Comparison of ENCODE assay signal across 3 cellular contexts in the genomic region with DNA sequence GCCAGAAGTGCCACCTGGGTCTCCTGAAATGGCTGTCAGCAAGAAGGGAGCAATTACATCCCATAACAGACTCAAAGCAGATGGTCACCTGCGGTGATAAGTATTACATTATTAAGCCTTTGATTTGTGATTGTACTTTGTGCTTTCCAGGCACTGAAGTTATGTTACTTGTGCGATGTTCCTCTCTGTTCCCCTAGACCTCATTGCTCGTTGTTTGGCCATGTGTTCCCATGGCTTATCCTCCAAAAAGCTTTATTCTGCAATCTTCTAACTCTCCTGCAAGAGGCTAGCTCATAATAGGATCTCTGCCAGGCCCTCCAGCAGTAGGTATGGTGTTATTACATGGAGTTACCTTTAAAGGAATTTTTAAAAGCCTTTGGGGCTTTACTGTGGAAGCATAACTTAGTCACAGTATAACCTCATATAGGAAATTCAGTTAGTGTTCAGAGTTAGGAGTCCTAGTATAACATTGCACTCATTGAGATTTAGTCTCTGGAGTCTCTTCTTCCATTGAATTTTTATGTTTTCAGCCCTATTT.
TF ChIP-seq lines count a peak whose summit lies in the region.

No MANE protein-coding gene starts in this region.

TF ChIP-seq in A549, 52 proteins besides CTCF, POLR2A, EP300 and RAD21:
- TF ChIP-seq ZFP36 (IDR thresholded peaks at IDR 0.05; ENCODE audit: borderline replicate concordance, partially characterized antibody) (no peak), CEBPB (IDR thresholded peaks at IDR 0.05) (no peak), FOSB (CRISPR knock-in tag; IDR thresholded peaks at IDR 0.05) (no peak)

TF ChIP-seq in IMR-90, 13 proteins besides CTCF, POLR2A, EP300 and RAD21:
- TF ChIP-seq MAFK (IDR thresholded peaks at IDR 0.05; ENCODE audit: low read depth, low read length) (no peak), CEBPB (IDR thresholded peaks at IDR 0.05; ENCODE audit: low read depth, low read length) (no peak), MAZ (IDR thresholded peaks at IDR 0.05; ENCODE audit: borderline replicate concordance, low read depth, low read length) (no peak), RFX5 (IDR thresholded peaks at IDR 0.05; ENCODE audit: low read depth, low read length) (no peak), NFE2L2 (IDR thresholded peaks at IDR 0.05; ENCODE audit: low read depth, low read length) (no peak), CHD1 (IDR thresholded peaks at IDR 0.05; ENCODE audit: low read depth, low read length) (no peak), BHLHE40 (IDR thresholded peaks at IDR 0.05; ENCODE audit: low read depth, low read length) (no peak), FOS (IDR thresholded peaks at IDR 0.05; ENCODE audit: low read depth, low read length) (no peak), RCOR1 (IDR thresholded peaks at IDR 0.05; ENCODE audit: insufficient replicate concordance, low read length) (no peak), SMC3 (IDR thresholded peaks at IDR 0.05; ENCODE audit: low read depth, low read length) (no peak), MXI1 (IDR thresholded peaks at IDR 0.05; ENCODE audit: borderline replicate concordance, low read depth, low read length) (no peak)
- TF ChIP-seq, protein P1, sequence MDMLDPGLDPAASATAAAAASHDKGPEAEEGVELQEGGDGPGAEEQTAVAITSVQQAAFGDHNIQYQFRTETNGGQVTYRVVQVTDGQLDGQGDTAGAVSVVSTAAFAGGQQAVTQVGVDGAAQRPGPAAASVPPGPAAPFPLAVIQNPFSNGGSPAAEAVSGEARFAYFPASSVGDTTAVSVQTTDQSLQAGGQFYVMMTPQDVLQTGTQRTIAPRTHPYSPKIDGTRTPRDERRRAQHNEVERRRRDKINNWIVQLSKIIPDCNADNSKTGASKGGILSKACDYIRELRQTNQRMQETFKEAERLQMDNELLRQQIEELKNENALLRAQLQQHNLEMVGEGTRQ (IDR thresholded peaks at IDR 0.05; ENCODE audit: low read depth, low read length): no peak
- TF ChIP-seq, protein P2, sequence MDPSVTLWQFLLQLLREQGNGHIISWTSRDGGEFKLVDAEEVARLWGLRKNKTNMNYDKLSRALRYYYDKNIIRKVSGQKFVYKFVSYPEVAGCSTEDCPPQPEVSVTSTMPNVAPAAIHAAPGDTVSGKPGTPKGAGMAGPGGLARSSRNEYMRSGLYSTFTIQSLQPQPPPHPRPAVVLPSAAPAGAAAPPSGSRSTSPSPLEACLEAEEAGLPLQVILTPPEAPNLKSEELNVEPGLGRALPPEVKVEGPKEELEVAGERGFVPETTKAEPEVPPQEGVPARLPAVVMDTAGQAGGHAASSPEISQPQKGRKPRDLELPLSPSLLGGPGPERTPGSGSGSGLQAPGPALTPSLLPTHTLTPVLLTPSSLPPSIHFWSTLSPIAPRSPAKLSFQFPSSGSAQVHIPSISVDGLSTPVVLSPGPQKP (IDR thresholded peaks at IDR 0.05; ENCODE audit: borderline replicate concordance, low read depth, low read length): no peak

TF ChIP-seq in HEK293T, 16 proteins besides CTCF, POLR2A, EP300 and RAD21:
- TF ChIP-seq BHLHE40 (IDR thresholded peaks at IDR 0.05; ENCODE audit: borderline replicate concordance) (no peak), L3MBTL2 (conservative IDR thresholded peaks at IDR 0.05) (no peak), TARDBP (IDR thresholded peaks at IDR 0.05) (no peak), FOXM1 (IDR thresholded peaks at IDR 0.05; ENCODE audit: borderline replicate concordance) (no peak), CTBP1 (IDR thresholded peaks at IDR 0.05; ENCODE audit: borderline replicate concordance) (no peak), NFRKB (IDR thresholded peaks at IDR 0.05) (no peak), FOXA1 (IDR thresholded peaks at IDR 0.05) (no peak), HDGF (IDR thresholded peaks at IDR 0.05; ENCODE audit: borderline replicate concordance) (no peak), FOXK2 (IDR thresholded peaks at IDR 0.05) (no peak), ZNF384 (IDR thresholded peaks at IDR 0.05) (no peak), LEF1 (IDR thresholded peaks at IDR 0.05; ENCODE audit: borderline replicate concordance) (no peak), SP1 (IDR thresholded peaks at IDR 0.05) (no peak), SUZ12 (IDR thresholded peaks at IDR 0.05) (no peak)
- TF ChIP-seq, protein P3, sequence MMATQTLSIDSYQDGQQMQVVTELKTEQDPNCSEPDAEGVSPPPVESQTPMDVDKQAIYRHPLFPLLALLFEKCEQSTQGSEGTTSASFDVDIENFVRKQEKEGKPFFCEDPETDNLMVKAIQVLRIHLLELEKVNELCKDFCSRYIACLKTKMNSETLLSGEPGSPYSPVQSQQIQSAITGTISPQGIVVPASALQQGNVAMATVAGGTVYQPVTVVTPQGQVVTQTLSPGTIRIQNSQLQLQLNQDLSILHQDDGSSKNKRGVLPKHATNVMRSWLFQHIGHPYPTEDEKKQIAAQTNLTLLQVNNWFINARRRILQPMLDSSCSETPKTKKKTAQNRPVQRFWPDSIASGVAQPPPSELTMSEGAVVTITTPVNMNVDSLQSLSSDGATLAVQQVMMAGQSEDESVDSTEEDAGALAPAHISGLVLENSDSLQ (IDR thresholded peaks at IDR 0.05): no peak
